In genomic region chr2:231243883-231244282, GRCh38 we compare ENCODE assay signal across 21 cellular contexts.
"Had no signal": no experiment of that assay in that cellular context is flagged by ENCODE, and none has a peak within 500 bp of the region (broad histone marks: within the 10 kb centered on the region; RNA-seq: fewer than 3 reads in every experiment).

No MANE protein-coding gene starts in this region.

- H3K9ac ChIP-seq: KMS-11 had no signal

- H3K4me3 Mint-ChIP-seq: activated CD8-positive, alpha-beta T cell treated with anti-CD3 and anti-CD28 coated beads, Interleukin-2, amount 10 ng/mL, durations not matched to agents 7 days and 5 days; activated naive CD4-positive, alpha-beta T cell treated with anti-CD3 and anti-CD28 coated beads, Interleukin-2, amount 50 U/mL, for 24 hours; T-helper 1 cell treated with Interleukin-12 subunit alpha and Interleukin-12 subunit beta and Interleukin-4 antibody, amounts not matched to agents 30 μg/mL and 1 μg/mL, for 36 hours had no signal

- H3K4me2 ChIP-seq: KMS-11 had no signal

- H3K9me3 ChIP-seq: body of pancreas, MG63 had no signal

- DNase-seq: activated CD4-positive, alpha-beta T cell treated with anti-CD3 and anti-CD28 coated beads for 48 hours; activated CD4-positive, alpha-beta T cell treated with anti-CD3 and anti-CD28 coated beads, Interleukin-2, amount 50 U/mL, for 4 hours; activated CD4-positive, CD25-positive, alpha-beta regulatory T cell treated with anti-CD3 and anti-CD28 coated beads, Interleukin-2, amount 50 U/mL, for 72 hours; activated CD8-positive, alpha-beta memory T cell treated with anti-CD3 and anti-CD28 coated beads, Interleukin-2, amount 50 U/mL, for 48 hours; activated CD8-positive, alpha-beta T cell treated with anti-CD3 and anti-CD28 coated beads, Interleukin-2, amount 10 ng/mL, durations not matched to agents 7 days and 5 days; activated naive CD4-positive, alpha-beta T cell; activated T-cell treated with anti-CD3 and anti-CD28 coated beads, Interleukin-2, amount 50 U/mL, for 1 hour; aorta; body of pancreas; MG63; MV-4-11; NCI-H1105 treated with DMSO at 0.1 percent for 48 hours; NCI-H1436 treated with DMSO at 0.1 percent for 48 hours; NCI-H187; NCI-H2081; NCI-H510A treated with DMSO at 0.1 percent for 48 hours; NCI-H69; SHP77 treated with DMSO at 0.1 percent for 48 hours had no signal

- H3K27ac ChIP-seq: body of pancreas, KMS-11 had no signal

- H3K36me3 ChIP-seq: MG63 had no signal

- H3K27me3 Mint-ChIP-seq: activated naive CD4-positive, alpha-beta T cell treated with anti-CD3 and anti-CD28 coated beads, Interleukin-2, amount 50 U/mL, for 24 hours had no signal

- ATAC-seq: activated CD8-positive, alpha-beta T cell treated with anti-CD3 and anti-CD28 coated beads, Interleukin-2, amount 10 ng/mL, durations not matched to agents 7 days and 5 days; body of pancreas had no signal

- H3K4me3 ChIP-seq: body of pancreas, MG63 had no signal

- H3K9me3 Mint-ChIP-seq: activated naive CD4-positive, alpha-beta T cell treated with anti-CD3 and anti-CD28 coated beads, Interleukin-2, amount 50 U/mL, for 24 hours; T-helper 1 cell treated with Interleukin-12 subunit alpha and Interleukin-12 subunit beta and Interleukin-4 antibody, amounts not matched to agents 30 μg/mL and 1 μg/mL, for 36 hours had no signal

- H3K4me1 Mint-ChIP-seq: activated naive CD4-positive, alpha-beta T cell treated with anti-CD3 and anti-CD28 coated beads, Interleukin-2, amount 50 U/mL, for 24 hours had no signal

- H3K27ac Mint-ChIP-seq: activated CD8-positive, alpha-beta T cell treated with anti-CD3 and anti-CD28 coated beads, Interleukin-2, amount 10 ng/mL, durations not matched to agents 7 days and 5 days; activated naive CD4-positive, alpha-beta T cell treated with anti-CD3 and anti-CD28 coated beads, Interleukin-2, amount 50 U/mL, for 24 hours; T-helper 1 cell treated with Interleukin-12 subunit alpha and Interleukin-12 subunit beta and Interleukin-4 antibody, amounts not matched to agents 30 μg/mL and 1 μg/mL, for 36 hours had no signal

- H3K27me3 ChIP-seq: body of pancreas, MG63 had no signal
